1 cellular context compared by ENCODE assay signal in the genomic region with DNA sequence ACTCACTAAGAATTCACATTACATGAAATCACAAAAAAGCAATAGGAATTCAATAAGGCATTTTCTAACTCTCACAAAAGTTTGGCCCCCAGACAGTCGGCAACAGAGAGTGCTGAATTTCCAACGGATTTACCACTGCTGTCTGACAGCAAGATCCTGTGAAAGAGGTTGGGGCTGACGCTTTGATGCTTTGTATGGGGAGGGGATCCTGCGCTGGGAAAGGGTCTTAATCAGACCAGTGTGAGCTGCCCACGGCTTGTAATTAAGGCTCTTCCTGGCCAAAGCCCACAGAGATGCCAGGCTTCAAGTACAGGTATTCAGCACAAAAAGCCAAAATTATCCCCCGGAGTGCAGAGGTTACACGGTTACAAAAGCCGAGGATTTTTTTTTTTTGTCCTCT.
TF ChIP-seq lines count a peak whose summit lies in the region.

No MANE protein-coding gene starts in this region.

TF ChIP-seq in H1, 55 proteins besides CTCF, POLR2A, EP300 and RAD21:
- TF ChIP-seq TAF1 (IDR thresholded peaks at IDR 0.05; ENCODE audit: low read depth, low read length) (no peak), TBP (IDR thresholded peaks at IDR 0.05; ENCODE audit: low read depth, low read length) (no peak), TCF12 (IDR thresholded peaks at IDR 0.05; ENCODE audit: low read depth, low read length) (no peak), RBBP5 (IDR thresholded peaks at IDR 0.05; ENCODE audit: borderline replicate concordance, low read depth, low read length) (no peak), RXRA (IDR thresholded peaks at IDR 0.05; ENCODE audit: insufficient read depth, low read depth, low read length) (no peak), GABPA (IDR thresholded peaks at IDR 0.05; ENCODE audit: borderline replicate concordance, insufficient read depth, low read length) (no peak), HDAC6 (IDR thresholded peaks at IDR 0.05; ENCODE audit: low read depth, low read length) (no peak), CBX8 (IDR thresholded peaks at IDR 0.05; ENCODE audit: borderline replicate concordance, low read depth, low read length) (no peak), NRF1 (IDR thresholded peaks at IDR 0.05; ENCODE audit: low read depth, low read length) (no peak), TEAD4 (IDR thresholded peaks at IDR 0.05; ENCODE audit: low read depth, low read length) (no peak), SP1 (IDR thresholded peaks at IDR 0.05; ENCODE audit: low read depth, low read length) (no peak), TAF7 (optimal IDR thresholded peaks at IDR 0.05; ENCODE audit: borderline replicate concordance, low read depth, low read length) (no peak), POU5F1 (IDR thresholded peaks at IDR 0.05; ENCODE audit: low read depth, low read length) (no peak), FOSL1 (IDR thresholded peaks at IDR 0.05; ENCODE audit: insufficient read depth, low read depth, low read length) (no peak), SP2 (IDR thresholded peaks at IDR 0.05; ENCODE audit: low read length) (no peak), ATF2 (IDR thresholded peaks at IDR 0.05; ENCODE audit: low read length) (no peak)
- TF ChIP-seq, protein P1, sequence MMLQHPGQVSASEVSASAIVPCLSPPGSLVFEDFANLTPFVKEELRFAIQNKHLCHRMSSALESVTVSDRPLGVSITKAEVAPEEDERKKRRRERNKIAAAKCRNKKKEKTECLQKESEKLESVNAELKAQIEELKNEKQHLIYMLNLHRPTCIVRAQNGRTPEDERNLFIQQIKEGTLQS (IDR thresholded peaks at IDR 0.05; ENCODE audit: insufficient read depth, low read depth, low read length) = no peak
TF ChIP-seq in H1: peak in this region for 0.
